In genomic region chr7:96527133-96527827, GRCh38 we compare ENCODE assay signal across 19 cellular contexts.
"Had no signal": no experiment of that assay in that cellular context is flagged by ENCODE, and none has a peak within 500 bp of the region (broad histone marks: within the 10 kb centered on the region; RNA-seq: fewer than 3 reads in every experiment).

No MANE protein-coding gene starts in this region.

- H3K36me3 ChIP-seq: breast epithelium had no signal

- H3K9me3 Mint-ChIP-seq: activated naive CD8-positive, alpha-beta T cell treated with anti-CD3 and anti-CD28 coated beads, Interleukin-2, amount 10 ng/mL, durations not matched to agents 7 days and 5 days; WTC11 had no signal

- H3K4me1 ChIP-seq: breast epithelium had no signal

- DNase-seq: activated CD4-positive, alpha-beta T cell treated with anti-CD3 and anti-CD28 coated beads for 48 hours; activated CD4-positive, alpha-beta T cell treated with anti-CD3 and anti-CD28 coated beads, Interleukin-2, amount 50 U/mL, for 4 hours; activated CD4-positive, CD25-positive, alpha-beta regulatory T cell treated with anti-CD3 and anti-CD28 coated beads, Interleukin-2, amount 50 U/mL, for 72 hours; activated CD8-positive, alpha-beta memory T cell treated with anti-CD3 and anti-CD28 coated beads, Interleukin-2, amount 50 U/mL, for 48 hours; activated CD8-positive, alpha-beta T cell treated with anti-CD3 and anti-CD28 coated beads, Interleukin-2, amount 10 ng/mL, durations not matched to agents 7 days and 5 days; activated naive CD4-positive, alpha-beta T cell treated with anti-CD3 and anti-CD28 coated beads, Interleukin-2, amount 50 U/mL, for 16 hours; activated naive CD8-positive, alpha-beta T cell treated with anti-CD3 and anti-CD28 coated beads, Interleukin-2, amount 10 ng/mL, durations not matched to agents 7 days and 5 days; activated T-cell treated with anti-CD3 and anti-CD28 coated beads, Interleukin-2, amount 50 U/mL, for 1 hour; aorta; Karpas-422; MM.1S; NCI-H187 treated with DMSO at 0.1 percent for 48 hours; NCI-H2081 treated with DMSO at 0.1 percent for 48 hours; NCI-H446; NCI-H524; T-helper 17 cell; T-helper 9 cell had no signal

- H3K27ac ChIP-seq: breast epithelium had no signal

- ATAC-seq: activated CD8-positive, alpha-beta T cell treated with anti-CD3 and anti-CD28 coated beads, Interleukin-2, amount 10 ng/mL, durations not matched to agents 7 days and 5 days; T-helper 17 cell; WTC11 had no signal

- H3K9me3 ChIP-seq: breast epithelium had no signal

- H3K4me1 Mint-ChIP-seq: WTC11 had no signal

- H3K27ac Mint-ChIP-seq: activated CD8-positive, alpha-beta T cell treated with anti-CD3 and anti-CD28 coated beads, Interleukin-2, amount 10 ng/mL, durations not matched to agents 7 days and 5 days; activated naive CD8-positive, alpha-beta T cell treated with anti-CD3 and anti-CD28 coated beads, Interleukin-2, amount 10 ng/mL, durations not matched to agents 7 days and 5 days; T-helper 17 cell; WTC11 had no signal

- H3K36me3 Mint-ChIP-seq: activated naive CD8-positive, alpha-beta T cell treated with anti-CD3 and anti-CD28 coated beads, Interleukin-2, amount 10 ng/mL, durations not matched to agents 7 days and 5 days; WTC11 had no signal

- H3K4me3 ChIP-seq: breast epithelium had no signal

- H3K4me3 Mint-ChIP-seq: activated CD8-positive, alpha-beta T cell treated with anti-CD3 and anti-CD28 coated beads, Interleukin-2, amount 10 ng/mL, durations not matched to agents 7 days and 5 days; activated naive CD8-positive, alpha-beta T cell treated with anti-CD3 and anti-CD28 coated beads, Interleukin-2, amount 10 ng/mL, durations not matched to agents 7 days and 5 days; T-helper 17 cell; WTC11 had no signal
